In the genomic region with DNA sequence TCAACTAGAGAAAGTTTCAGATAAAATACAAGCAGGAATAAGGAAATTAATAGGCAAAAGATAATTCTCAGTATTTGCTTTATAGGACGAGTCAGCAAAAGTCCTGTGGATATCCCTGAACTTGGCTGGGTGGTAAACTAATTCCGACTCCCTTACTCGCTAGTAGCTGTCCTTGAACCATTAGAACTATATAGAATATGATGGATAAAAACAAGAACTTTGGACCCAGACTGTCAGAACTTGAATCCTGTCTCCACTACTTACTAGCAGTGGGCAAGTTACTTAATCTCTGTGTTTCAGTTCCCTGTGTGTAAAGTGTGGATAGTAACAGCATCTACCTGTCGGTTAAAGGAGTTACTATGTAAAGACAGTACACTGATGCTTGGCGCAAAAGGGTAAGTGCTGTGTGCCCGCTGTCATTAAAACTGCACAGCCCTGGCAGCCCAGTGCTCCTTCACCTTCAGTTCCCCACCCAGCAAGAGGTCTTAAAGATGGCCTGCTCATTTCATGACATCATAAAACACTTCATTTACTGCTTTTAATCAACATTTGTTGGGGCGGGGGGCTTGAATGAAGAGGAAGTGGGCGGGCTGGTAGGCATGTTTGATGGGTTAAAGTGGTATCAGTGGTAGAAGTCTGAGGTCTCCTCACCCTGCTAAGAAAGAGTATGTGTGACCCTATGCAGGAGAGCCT, we compare ENCODE assay signal across 10 cellular contexts. TPM values are rescaled to one million over a fixed set of nuclear protein-coding genes. Genes with fewer than 3 reads are reported as not detected.
DNase-seq lines count a peak whose midpoint lies in the region; ATAC-seq and TF ChIP-seq lines count a peak whose summit lies in the region.
"Had no signal": no experiment of that assay in that cellular context is flagged by ENCODE, and none has a peak within 500 bp of the region (broad histone marks: within the 10 kb centered on the region; RNA-seq: fewer than 3 reads in every experiment).

No MANE protein-coding gene starts in this region.

- in situ Hi-C loops in transverse colon (cut with MboI; ENCODE audit: low pct_ligation_motif_present in 1 of 4, low pct_unique_long_range_greater_than_20kb in 1 of 4, low sequenced_read_pairs in 3 of 4): loop anchor here in 1 of 4 donors (25.0 kb wide), 1 partner anchor 163 kb away; no protein-coding TSS in a partner anchor

- no peak for ATAC-seq in activated T-cell treated with anti-CD3 and anti-CD28 coated beads, Interleukin-2, amount 50 U/mL, for 72 hours (replicated peaks in 1 of 2)
- ATAC-seq in body of pancreas (no peak), lower lobe of right lung (no peak), HG03342 (IDR thresholded peaks at IDR 0.05; ENCODE audit: unreplicated experiment) (no peak), GM21390 (IDR thresholded peaks at IDR 0.05; ENCODE audit: unreplicated experiment) (no peak), HG03097 (IDR thresholded peaks at IDR 0.05; ENCODE audit: low FRiP score, unreplicated experiment) (no peak)

- no peak for DNase-seq in activated T-cell treated with anti-CD3 and anti-CD28 coated beads, Interleukin-2, amount 50 U/mL, for 72 hours
- no peak for DNase-seq in activated T-cell treated with anti-CD3 and anti-CD28 coated beads, Interleukin-2, amount 50 U/mL, for 48 hours
- no peak for DNase-seq in body of pancreas
- no peak for DNase-seq in lower lobe of right lung
- no peak for DNase-seq in transverse colon
- DNase-seq: NCI-H2029 treated with DMSO at 0.1 percent for 48 hours had no signal

- intact Hi-C loops in body of pancreas (cut with DNase I) (no loop called here), lower lobe of right lung (cut with DNase I) (no loop called here), transverse colon (cut with DNase I; ENCODE audit: low total_unique reads) (loop anchor here (5.0 kb wide), 1 partner anchor 42 kb away; no protein-coding TSS in a partner anchor)

- H3K27ac ChIP-seq in body of pancreas (peak overlapping the region; percentile 88 to 93 (median 90)), lower lobe of right lung (peak overlapping the region; percentile 92), transverse colon (peak overlapping the region; percentile 96 to 98 (median 96))
- H3K27ac ChIP-seq: BLaER1 had no signal

- no peaks in the 10 kb centered on the region for H3K9me3 ChIP-seq in body of pancreas
- no peaks in the 10 kb centered on the region for H3K9me3 ChIP-seq in lower lobe of right lung
- no peaks in the 10 kb centered on the region for H3K9me3 ChIP-seq in transverse colon
- H3K9me3 ChIP-seq: BLaER1 had no signal

- H3K27ac Mint-ChIP-seq in activated T-cell treated with anti-CD3 and anti-CD28 coated beads, Interleukin-2, amount 50 U/mL, for 72 hours: peak overlapping the region; percentile 51

- H3K36me3 Mint-ChIP-seq in activated T-cell treated with anti-CD3 and anti-CD28 coated beads, Interleukin-2, amount 50 U/mL, for 72 hours (ENCODE audit: insufficient read depth in 2 of 2): peaks cover 1 to 2% of the 10 kb centered on the region in 2 donors

- H3K4me1 Mint-ChIP-seq in activated T-cell treated with anti-CD3 and anti-CD28 coated beads, Interleukin-2, amount 50 U/mL, for 72 hours (ENCODE audit: low read depth): peaks cover 26% of the 10 kb centered on the region

- 60 to 61% methylated on average over 8 of the region's 8 CpGs for WGBS in body of pancreas, 2 donors
- 32 to 49% methylated on average over 5 to 8 of the region's 8 CpGs for WGBS in transverse colon (ENCODE audit: low coverage in 1 of 2), 2 donors

- TF ChIP-seq EP300 in transverse colon (IDR thresholded peaks at IDR 0.05; ENCODE audit: low read depth): no peak

- H3K4me3 Mint-ChIP-seq in activated T-cell treated with anti-CD3 and anti-CD28 coated beads, Interleukin-2, amount 50 U/mL, for 72 hours: peak overlapping the region; percentile 88 to 95

- no peak for TF ChIP-seq CTCF in body of pancreas (IDR thresholded peaks at IDR 0.05)
- TF ChIP-seq CTCF in lower lobe of right lung (IDR thresholded peaks at IDR 0.05): no peak
- no peak for TF ChIP-seq CTCF in transverse colon (IDR thresholded peaks at IDR 0.05)

- H3K27me3 ChIP-seq in body of pancreas (no peaks in the 10 kb centered on the region), lower lobe of right lung (ENCODE audit: low read depth) (peaks cover 7% of the 10 kb centered on the region), transverse colon (peaks cover 3% of the 10 kb centered on the region)

- peaks cover 29% of the 10 kb centered on the region for H3K27me3 Mint-ChIP-seq in activated T-cell treated with anti-CD3 and anti-CD28 coated beads, Interleukin-2, amount 50 U/mL, for 72 hours (ENCODE audit: low read depth)

- H3K4me1 ChIP-seq in body of pancreas: peaks cover 86% of the 10 kb centered on the region
- peaks cover 75% of the 10 kb centered on the region for H3K4me1 ChIP-seq in lower lobe of right lung
- H3K4me1 ChIP-seq in transverse colon: peaks cover 26 to 86% (median 67%) of the 10 kb centered on the region in 4 donors

- no peaks in the 10 kb centered on the region for H3K36me3 ChIP-seq in body of pancreas (replicated peaks in 1 of 2; ENCODE audit: insufficient read depth in 1 of 2, low read depth in 2 of 2)
- no peaks in the 10 kb centered on the region for H3K36me3 ChIP-seq in lower lobe of right lung
- H3K36me3 ChIP-seq in transverse colon: no peaks in the 10 kb centered on the region
- H3K36me3 ChIP-seq: BLaER1 had no signal

- no peaks in the 10 kb centered on the region for H3K9me3 Mint-ChIP-seq in activated T-cell treated with anti-CD3 and anti-CD28 coated beads, Interleukin-2, amount 50 U/mL, for 72 hours

- no peak for TF ChIP-seq POLR2A in body of pancreas (IDR thresholded peaks at IDR 0.05)
- TF ChIP-seq POLR2A in transverse colon (IDR thresholded peaks at IDR 0.05): no peak

- H3K4me3 ChIP-seq in body of pancreas (no peak overlapping the region), lower lobe of right lung (peak overlapping the region; percentile 100), transverse colon (peak overlapping the region; percentile 60 to 88 (median 86))

RNA-seq across cellular contexts. Expression of a gene that starts 7.3 kb away (rescaled TPM):
- total RNA-seq in activated T-cell treated with anti-CD3 and anti-CD28 coated beads, Interleukin-2, amount 50 U/mL, for 72 hours: 1 to 10 TPM; 9.5 to 9.6 TPM
- total RNA-seq in body of pancreas (100 to 1,000 TPM; 417 to 435 TPM), lower lobe of right lung (137 TPM), transverse colon (1,000 to 10,000 TPM in 2 of 4 donors, 100 to 1,000 TPM in 2; 775 to 2,480 (median 1,140) TPM)

Comparison
In these comparisons a context has a peak if more than half of its experiments do, and no peak if none do; other contexts are left out.
1. H3K4me3 ChIP-seq: peak in lower lobe of right lung (single experiment) and transverse colon (4 of 4); none in body of pancreas (0 of 2).
2. RNA of a gene that starts 7.3 kb away (total RNA-seq): 775 to 2,480 TPM in transverse colon, 417 to 435 TPM in body of pancreas and 137 TPM in lower lobe of right lung (single experiment); 9.5 to 9.6 TPM in activated T-cell treated with anti-CD3 and anti-CD28 coated beads, Interleukin-2, amount 50 U/mL, for 72 hours; every median in the first group is over 10 times any median in the second.
3. Peak in every context shown above with its lines, with median percentiles within 50 percentile points of each other: H3K27ac ChIP-seq.